Comparison of ENCODE assay signal across 15 cellular contexts in the genomic region with DNA sequence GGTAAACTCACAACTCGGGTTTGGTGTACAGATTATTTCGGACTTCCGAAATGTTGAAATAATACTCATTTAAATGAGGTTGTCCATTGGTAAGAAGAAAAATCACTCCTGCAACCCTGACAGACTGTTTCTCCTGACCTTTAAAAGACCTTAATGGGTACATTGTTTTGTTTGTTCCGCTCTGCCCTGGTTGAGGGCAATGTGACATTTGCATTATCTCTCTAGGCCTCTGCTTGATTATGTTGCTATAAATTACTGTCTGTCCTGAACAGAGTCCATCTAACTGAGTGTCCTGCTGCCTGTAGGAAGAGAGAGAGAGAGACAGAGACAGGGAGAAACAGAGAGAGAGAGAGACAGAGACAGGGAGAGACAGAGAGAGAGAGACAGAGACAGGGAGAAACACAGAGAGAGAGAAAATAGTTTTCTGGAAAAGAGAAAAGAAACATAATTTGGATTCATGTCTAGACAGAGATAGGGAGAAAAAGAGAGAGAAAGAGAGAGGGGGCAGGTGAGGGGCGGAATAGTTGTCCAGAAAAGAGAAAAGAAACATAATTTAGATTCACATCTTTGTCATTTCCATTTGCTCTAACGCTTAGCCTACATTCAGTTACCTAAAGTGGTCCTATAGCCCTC.
DNase-seq lines count a peak whose midpoint lies in the region; ATAC-seq and TF ChIP-seq lines count a peak whose summit lies in the region.
"Had no signal": no experiment of that assay in that cellular context is flagged by ENCODE, and none has a peak within 500 bp of the region (broad histone marks: within the 10 kb centered on the region; RNA-seq: fewer than 3 reads in every experiment).

No MANE protein-coding gene starts in this region.

- intact Hi-C loops in CD4-positive, alpha-beta memory T cell (cut with micrococcal nuclease) = no loop called here

- peaks cover 37 to 52% (median 38%) of the 10 kb centered on the region in 4 donors for H3K4me1 Mint-ChIP-seq in CD4-positive, alpha-beta memory T cell
- peaks cover 32 to 41% (median 35%) of the 10 kb centered on the region in 3 donors for H3K4me1 Mint-ChIP-seq in T-cell
- H3K4me1 Mint-ChIP-seq in mesothelial cell of epicardium = peaks cover 25% of the 10 kb centered on the region

- WGBS in suprapubic skin = 96% methylated on average over 6 of the region's 6 CpGs
- 86 to 89% methylated on average over 6 of the region's 6 CpGs for WGBS in tibial nerve, 2 donors

- peak overlapping the region; percentile 23 to 99 (median 89) for H3K27ac Mint-ChIP-seq in CD4-positive, alpha-beta memory T cell
- peak overlapping the region; percentile 60 to 74 for H3K27ac Mint-ChIP-seq in T-cell
- H3K27ac Mint-ChIP-seq in mesothelial cell of epicardium = peak overlapping the region; percentile 14

- H3K27me3 ChIP-seq in CD4-positive, alpha-beta memory T cell (ENCODE audit: insufficient read depth, low read length) = no peaks in the 10 kb centered on the region
- H3K27me3 ChIP-seq in cardiac muscle cell (no peaks in the 10 kb centered on the region), suprapubic skin (no peaks in the 10 kb centered on the region), tibial nerve (no peaks in the 10 kb centered on the region)

- H3K36me3 ChIP-seq in CD4-positive, alpha-beta memory T cell (ENCODE audit: insufficient read depth, low read length) = no peaks in the 10 kb centered on the region
- H3K36me3 ChIP-seq in cardiac muscle cell = no peaks in the 10 kb centered on the region
- H3K36me3 ChIP-seq in suprapubic skin = no peaks in the 10 kb centered on the region
- H3K36me3 ChIP-seq in tibial nerve = no peaks in the 10 kb centered on the region

- TF ChIP-seq POLR2A in suprapubic skin (IDR thresholded peaks at IDR 0.05) (no peak), tibial nerve (IDR thresholded peaks at IDR 0.05) (no peak)

- POLR2A ChIA-PET in CD4-positive, alpha-beta memory T cell (lab: Charles Lee; ENCODE audit: partially characterized antibody) = no interaction called here
- POLR2A ChIA-PET in T-cell (lab: Charles Lee) = no interaction called here

- CTCF ChIA-PET in CD4-positive, alpha-beta memory T cell (lab: Charles Lee; ENCODE audit: partially characterized antibody) = no interaction called here
- CTCF ChIA-PET in T-cell (lab: Charles Lee) = no interaction called here

- H3K27me3 Mint-ChIP-seq in CD4-positive, alpha-beta memory T cell = no peaks in the 10 kb centered on the region
- no peaks in the 10 kb centered on the region for H3K27me3 Mint-ChIP-seq in T-cell
- H3K27me3 Mint-ChIP-seq in mesothelial cell of epicardium (ENCODE audit: low read depth) = no peaks in the 10 kb centered on the region

- H3K36me3 Mint-ChIP-seq in CD4-positive, alpha-beta memory T cell = peaks cover 19 to 23% of the 10 kb centered on the region in 2 donors
- peaks cover 24% of the 10 kb centered on the region for H3K36me3 Mint-ChIP-seq in T-cell
- peaks cover 3% of the 10 kb centered on the region for H3K36me3 Mint-ChIP-seq in mesothelial cell of epicardium

- H3K9me3 ChIP-seq in CD4-positive, alpha-beta memory T cell (ENCODE audit: control insufficient read depth in 1 of 2, low read length in 2 of 2) = no peaks in the 10 kb centered on the region
- H3K9me3 ChIP-seq in cardiac muscle cell (ENCODE audit: low read depth) (no peaks in the 10 kb centered on the region), suprapubic skin (no peaks in the 10 kb centered on the region), tibial nerve (no peaks in the 10 kb centered on the region)

- H3K4me3 ChIP-seq in CD4-positive, alpha-beta memory T cell (ENCODE audit: low read length in 2 of 2) = no peak overlapping the region
- H3K4me3 ChIP-seq in cardiac muscle cell (no peak overlapping the region), suprapubic skin (no peak overlapping the region), tibial nerve (no peak overlapping the region)

- TF ChIP-seq CTCF in cardiac muscle cell (IDR thresholded peaks at IDR 0.05; ENCODE audit: low read depth, low read length) (no peak), mesothelial cell of epicardium (IDR thresholded peaks at IDR 0.05; ENCODE audit: unreplicated experiment) (no peak), suprapubic skin (IDR thresholded peaks at IDR 0.05) (no peak), tibial nerve (IDR thresholded peaks at IDR 0.05) (no peak)

- TF ChIP-seq EP300 in suprapubic skin (IDR thresholded peaks at IDR 0.05) (no peak), tibial nerve (IDR thresholded peaks at IDR 0.05) (no peak)

- H3K27ac ChIP-seq in CD4-positive, alpha-beta memory T cell (ENCODE audit: low read depth, low read length) = no peak overlapping the region
- H3K27ac ChIP-seq in cardiac muscle cell = peak overlapping the region; percentile 35
- H3K27ac ChIP-seq in suprapubic skin = no peak overlapping the region
- no peak overlapping the region for H3K27ac ChIP-seq in tibial nerve

- H3K9me3 Mint-ChIP-seq in CD4-positive, alpha-beta memory T cell = peaks cover 0 to 16% (median 10%) of the 10 kb centered on the region in 8 donors
- H3K9me3 Mint-ChIP-seq in T-cell (peaks cover 0 to 6% (median 4%) of the 10 kb centered on the region in 3 donors), mesothelial cell of epicardium (peaks cover 3% of the 10 kb centered on the region)

- H3K4me1 ChIP-seq in CD4-positive, alpha-beta memory T cell (ENCODE audit: insufficient read depth, low read length) = peaks cover 33% of the 10 kb centered on the region
- peaks cover 16% of the 10 kb centered on the region for H3K4me1 ChIP-seq in cardiac muscle cell (ENCODE audit: low read depth)
- peaks cover 9% of the 10 kb centered on the region for H3K4me1 ChIP-seq in suprapubic skin
- peaks cover 0 to 20% (median 16%) of the 10 kb centered on the region in 4 donors for H3K4me1 ChIP-seq in tibial nerve

- no peak for DNase-seq in CD4-positive, alpha-beta memory T cell
- no peak for DNase-seq in T-cell
- no peak for DNase-seq in cardiac muscle cell (ENCODE audit: low read depth in 1 of 2, low spot score in 1 of 2)
- no peak for DNase-seq in mesothelial cell of epicardium (ENCODE audit: low spot score in 2 of 2, unreplicated experiment in 2 of 2)
- no peak for DNase-seq in suprapubic skin (ENCODE audit: low spot score in 2 of 2)
- no peak for DNase-seq in tibial nerve (ENCODE audit: low spot score in 2 of 2)
- no peak for DNase-seq in NCI-H345 treated with DMSO at 0.1 percent for 48 hours (lab: John Stamatoyannopoulos, UW; ENCODE audit: unreplicated experiment)
- DNase-seq: GF-D8, IMR-90, Kasumi-1, NCI-H1417, NCI-H1930, NCI-H2171 had no signal

- ATAC-seq in T-cell (replicated peaks in 1 of 4) = no peak
- ATAC-seq in GM21717 (IDR thresholded peaks at IDR 0.05; ENCODE audit: unreplicated experiment) = no peak
- ATAC-seq: Panc1 had no signal

- H3K4me3 Mint-ChIP-seq in CD4-positive, alpha-beta memory T cell = no peak overlapping the region
- H3K4me3 Mint-ChIP-seq in T-cell (no peak overlapping the region), mesothelial cell of epicardium (no peak overlapping the region)

Comparison
In these comparisons a context has a peak if more than half of its experiments do, and no peak if none do; other contexts are left out.
1. H3K27ac Mint-ChIP-seq: peak in every context shown above with its lines; median percentile 89 in CD4-positive, alpha-beta memory T cell; 67 in T-cell; 14 in mesothelial cell of epicardium.